1 cellular context compared by ENCODE assay signal in the genomic region with DNA sequence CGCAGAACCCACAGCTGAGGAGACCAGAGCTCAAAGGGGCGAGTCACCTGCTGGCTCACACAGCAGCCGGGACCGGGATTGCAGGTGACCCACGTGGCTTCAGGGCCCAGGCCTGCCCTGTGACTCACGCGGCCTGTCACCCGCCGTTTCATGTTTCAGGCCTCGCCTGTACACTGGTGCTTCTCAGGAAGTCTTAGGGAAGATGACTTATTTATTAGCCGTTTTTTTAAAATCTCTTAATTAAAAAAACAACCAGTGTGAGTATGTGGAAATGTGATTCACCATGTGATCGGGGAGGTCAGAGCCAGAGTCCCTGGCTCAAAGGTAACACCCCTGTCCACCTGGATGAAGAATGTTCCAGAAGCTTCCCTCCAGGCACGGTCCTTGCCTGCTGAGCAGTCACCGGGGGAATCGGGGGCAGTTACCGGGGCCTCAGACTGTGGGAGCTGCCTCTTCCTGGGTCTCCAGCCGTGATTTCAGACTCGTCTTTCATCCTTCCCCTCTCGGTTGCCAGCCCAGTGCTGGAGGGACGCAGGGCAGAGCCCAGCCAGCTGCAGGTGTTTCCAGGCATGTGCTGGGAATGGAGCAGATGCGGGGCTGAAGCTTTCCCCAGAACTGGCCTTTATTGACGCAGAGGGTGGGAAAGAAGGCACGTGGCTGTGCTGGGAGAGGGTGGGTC.
A peak's percentile ranks its signal among the peaks of the same experiment; 100 is the strongest.
TF ChIP-seq lines count a peak whose summit lies in the region.

No MANE protein-coding gene starts in this region.

TF ChIP-seq in K562, 482 proteins besides CTCF, POLR2A, EP300 and RAD21 (continued from another document and continues in another):
- no peak for TF ChIP-seq ARID3B (CRISPR knock-in tag; IDR thresholded peaks at IDR 0.05; ENCODE audit: borderline replicate concordance)
- no peak for TF ChIP-seq HMBOX1 (IDR thresholded peaks at IDR 0.05)
- TF ChIP-seq GTF2E2 (tag; IDR thresholded peaks at IDR 0.05): no peak
- no peak for TF ChIP-seq NR1H2 (CRISPR knock-in tag; IDR thresholded peaks at IDR 0.05)
- TF ChIP-seq CXXC5 (CRISPR knock-in tag; IDR thresholded peaks at IDR 0.05): 0 out of 2 replicates have a peak, but pooled peaks have one; percentile 62
- TF ChIP-seq DIDO1 (tag; IDR thresholded peaks at IDR 0.05; ENCODE audit: low read depth): no peak
- 0 out of 4 replicates have a peak, but pooled peaks of 1 of the 2 experiments have one; percentile 36 for TF ChIP-seq NRF1 (conservative IDR thresholded peaks at IDR 0.05 in 1 of 2, IDR thresholded peaks at IDR 0.05 in 1 of 2)
- no peak for TF ChIP-seq ZNF217 (CRISPR knock-in tag; IDR thresholded peaks at IDR 0.05)
- no peak for TF ChIP-seq ZFP30 (CRISPR knock-in tag; IDR thresholded peaks at IDR 0.05; ENCODE audit: borderline replicate concordance)
- peak; percentile 55; the same call in 1 of the 2 replicates for TF ChIP-seq MXI1 (IDR thresholded peaks at IDR 0.05; ENCODE audit: low read depth, low read length)
- no peak for TF ChIP-seq EHMT2 (IDR thresholded peaks at IDR 0.05)
- TF ChIP-seq, protein P1, sequence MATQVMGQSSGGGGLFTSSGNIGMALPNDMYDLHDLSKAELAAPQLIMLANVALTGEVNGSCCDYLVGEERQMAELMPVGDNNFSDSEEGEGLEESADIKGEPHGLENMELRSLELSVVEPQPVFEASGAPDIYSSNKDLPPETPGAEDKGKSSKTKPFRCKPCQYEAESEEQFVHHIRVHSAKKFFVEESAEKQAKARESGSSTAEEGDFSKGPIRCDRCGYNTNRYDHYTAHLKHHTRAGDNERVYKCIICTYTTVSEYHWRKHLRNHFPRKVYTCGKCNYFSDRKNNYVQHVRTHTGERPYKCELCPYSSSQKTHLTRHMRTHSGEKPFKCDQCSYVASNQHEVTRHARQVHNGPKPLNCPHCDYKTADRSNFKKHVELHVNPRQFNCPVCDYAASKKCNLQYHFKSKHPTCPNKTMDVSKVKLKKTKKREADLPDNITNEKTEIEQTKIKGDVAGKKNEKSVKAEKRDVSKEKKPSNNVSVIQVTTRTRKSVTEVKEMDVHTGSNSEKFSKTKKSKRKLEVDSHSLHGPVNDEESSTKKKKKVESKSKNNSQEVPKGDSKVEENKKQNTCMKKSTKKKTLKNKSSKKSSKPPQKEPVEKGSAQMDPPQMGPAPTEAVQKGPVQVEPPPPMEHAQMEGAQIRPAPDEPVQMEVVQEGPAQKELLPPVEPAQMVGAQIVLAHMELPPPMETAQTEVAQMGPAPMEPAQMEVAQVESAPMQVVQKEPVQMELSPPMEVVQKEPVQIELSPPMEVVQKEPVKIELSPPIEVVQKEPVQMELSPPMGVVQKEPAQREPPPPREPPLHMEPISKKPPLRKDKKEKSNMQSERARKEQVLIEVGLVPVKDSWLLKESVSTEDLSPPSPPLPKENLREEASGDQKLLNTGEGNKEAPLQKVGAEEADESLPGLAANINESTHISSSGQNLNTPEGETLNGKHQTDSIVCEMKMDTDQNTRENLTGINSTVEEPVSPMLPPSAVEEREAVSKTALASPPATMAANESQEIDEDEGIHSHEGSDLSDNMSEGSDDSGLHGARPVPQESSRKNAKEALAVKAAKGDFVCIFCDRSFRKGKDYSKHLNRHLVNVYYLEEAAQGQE (CRISPR knock-in tag; IDR thresholded peaks at IDR 0.05; ENCODE audit: low read depth): no peak
- TF ChIP-seq ZNF124 (CRISPR knock-in tag; IDR thresholded peaks at IDR 0.05): no peak
- TF ChIP-seq KHSRP (IDR thresholded peaks at IDR 0.05): no peak
- no peak for TF ChIP-seq SMC3 (conservative IDR thresholded peaks at IDR 0.05; ENCODE audit: insufficient read depth, low read depth, low read length)
- no peak for TF ChIP-seq E2F1 (CRISPR knock-in tag; IDR thresholded peaks at IDR 0.05)
- no peak for TF ChIP-seq TFAM (CRISPR knock-in tag; conservative IDR thresholded peaks at IDR 0.05)
- no peak for TF ChIP-seq RB1 (IDR thresholded peaks at IDR 0.05; ENCODE audit: low read depth)
- TF ChIP-seq ZNF121 (CRISPR knock-in tag; conservative IDR thresholded peaks at IDR 0.05): no peak
- TF ChIP-seq SUPT5H (IDR thresholded peaks at IDR 0.05): no peak
- TF ChIP-seq, protein P2, sequence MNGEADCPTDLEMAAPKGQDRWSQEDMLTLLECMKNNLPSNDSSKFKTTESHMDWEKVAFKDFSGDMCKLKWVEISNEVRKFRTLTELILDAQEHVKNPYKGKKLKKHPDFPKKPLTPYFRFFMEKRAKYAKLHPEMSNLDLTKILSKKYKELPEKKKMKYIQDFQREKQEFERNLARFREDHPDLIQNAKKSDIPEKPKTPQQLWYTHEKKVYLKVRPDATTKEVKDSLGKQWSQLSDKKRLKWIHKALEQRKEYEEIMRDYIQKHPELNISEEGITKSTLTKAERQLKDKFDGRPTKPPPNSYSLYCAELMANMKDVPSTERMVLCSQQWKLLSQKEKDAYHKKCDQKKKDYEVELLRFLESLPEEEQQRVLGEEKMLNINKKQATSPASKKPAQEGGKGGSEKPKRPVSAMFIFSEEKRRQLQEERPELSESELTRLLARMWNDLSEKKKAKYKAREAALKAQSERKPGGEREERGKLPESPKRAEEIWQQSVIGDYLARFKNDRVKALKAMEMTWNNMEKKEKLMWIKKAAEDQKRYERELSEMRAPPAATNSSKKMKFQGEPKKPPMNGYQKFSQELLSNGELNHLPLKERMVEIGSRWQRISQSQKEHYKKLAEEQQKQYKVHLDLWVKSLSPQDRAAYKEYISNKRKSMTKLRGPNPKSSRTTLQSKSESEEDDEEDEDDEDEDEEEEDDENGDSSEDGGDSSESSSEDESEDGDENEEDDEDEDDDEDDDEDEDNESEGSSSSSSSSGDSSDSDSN (IDR thresholded peaks at IDR 0.05; ENCODE audit: borderline replicate concordance in 1 of 2, low read depth in 2 of 2, low read length in 2 of 2): no peak
- TF ChIP-seq SMARCC2 (IDR thresholded peaks at IDR 0.05; ENCODE audit: low read depth): no peak
- TF ChIP-seq SREBF1 (IDR thresholded peaks at IDR 0.05; ENCODE audit: borderline replicate concordance, low read depth, low read length): no peak
- TF ChIP-seq SIX5 (IDR thresholded peaks at IDR 0.05; ENCODE audit: borderline replicate concordance in 1 of 2, insufficient read depth in 1 of 2, low read depth in 1 of 2, low read length in 2 of 2): no peak
- peak; percentile 53 for TF ChIP-seq ZFP36 (IDR thresholded peaks at IDR 0.05; ENCODE audit: low read depth, low read length, partially characterized antibody)
- TF ChIP-seq E2F5 (CRISPR knock-in tag; IDR thresholded peaks at IDR 0.05): no peak
- peak; percentile 57; the same call in 1 of the 2 replicates for TF ChIP-seq ATF7 (IDR thresholded peaks at IDR 0.05)
- TF ChIP-seq RUNX1 (IDR thresholded peaks at IDR 0.05; ENCODE audit: low read depth): no peak
- TF ChIP-seq MAFK (IDR thresholded peaks at IDR 0.05; ENCODE audit: low read length): no peak
- no peak for TF ChIP-seq ZC3H8 (IDR thresholded peaks at IDR 0.05)
- no peak for TF ChIP-seq ZNF644 (tag; IDR thresholded peaks at IDR 0.05; ENCODE audit: low read depth)
- no peak for TF ChIP-seq ZNF76 (CRISPR knock-in tag; IDR thresholded peaks at IDR 0.05; ENCODE audit: borderline replicate concordance)
- TF ChIP-seq KAT2B (IDR thresholded peaks at IDR 0.05; ENCODE audit: low read depth, low read length): no peak
- no peak for TF ChIP-seq IFI16 (CRISPR knock-in tag; IDR thresholded peaks at IDR 0.05)
- TF ChIP-seq ZZZ3 (IDR thresholded peaks at IDR 0.05): no peak
- TF ChIP-seq ZSCAN32 (CRISPR knock-in tag; IDR thresholded peaks at IDR 0.05): no peak
- TF ChIP-seq RFX7 (CRISPR knock-in tag; IDR thresholded peaks at IDR 0.05): no peak
- peak; percentile 53 for TF ChIP-seq ARID1B (IDR thresholded peaks at IDR 0.05)
- no peak for TF ChIP-seq FOXM1 (IDR thresholded peaks at IDR 0.05; ENCODE audit: low read depth)
- no peak for TF ChIP-seq FOXM1 (CRISPR knock-in tag; IDR thresholded peaks at IDR 0.05; ENCODE audit: low read depth)
- TF ChIP-seq, protein P3, sequence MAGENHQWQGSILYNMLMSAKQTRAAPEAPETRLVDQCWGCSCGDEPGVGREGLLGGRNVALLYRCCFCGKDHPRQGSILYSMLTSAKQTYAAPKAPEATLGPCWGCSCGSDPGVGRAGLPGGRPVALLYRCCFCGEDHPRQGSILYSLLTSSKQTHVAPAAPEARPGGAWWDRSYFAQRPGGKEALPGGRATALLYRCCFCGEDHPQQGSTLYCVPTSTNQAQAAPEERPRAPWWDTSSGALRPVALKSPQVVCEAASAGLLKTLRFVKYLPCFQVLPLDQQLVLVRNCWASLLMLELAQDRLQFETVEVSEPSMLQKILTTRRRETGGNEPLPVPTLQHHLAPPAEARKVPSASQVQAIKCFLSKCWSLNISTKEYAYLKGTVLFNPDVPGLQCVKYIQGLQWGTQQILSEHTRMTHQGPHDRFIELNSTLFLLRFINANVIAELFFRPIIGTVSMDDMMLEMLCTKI (IDR thresholded peaks at IDR 0.05; ENCODE audit: partially characterized antibody): no peak
- no peak for TF ChIP-seq ZNF445 (CRISPR knock-in tag; IDR thresholded peaks at IDR 0.05; ENCODE audit: low read depth)
- no peak for TF ChIP-seq PPARD (CRISPR knock-in tag; IDR thresholded peaks at IDR 0.05)
- no peak for TF ChIP-seq CREB5 (CRISPR knock-in tag; IDR thresholded peaks at IDR 0.05)
- TF ChIP-seq POLR2AphosphoS5 (IDR thresholded peaks at IDR 0.05; ENCODE audit: control insufficient read depth, insufficient read depth, low read depth, low read length): no peak
- no peak for TF ChIP-seq ZNF766 (CRISPR knock-in tag; conservative IDR thresholded peaks at IDR 0.05)
- no peak for TF ChIP-seq RHOXF2B (CRISPR knock-in tag; conservative IDR thresholded peaks at IDR 0.05)
- no peak for TF ChIP-seq ETS1 (conservative IDR thresholded peaks at IDR 0.05; ENCODE audit: control insufficient read depth, low read depth, low read length)
- TF ChIP-seq, protein P4, sequence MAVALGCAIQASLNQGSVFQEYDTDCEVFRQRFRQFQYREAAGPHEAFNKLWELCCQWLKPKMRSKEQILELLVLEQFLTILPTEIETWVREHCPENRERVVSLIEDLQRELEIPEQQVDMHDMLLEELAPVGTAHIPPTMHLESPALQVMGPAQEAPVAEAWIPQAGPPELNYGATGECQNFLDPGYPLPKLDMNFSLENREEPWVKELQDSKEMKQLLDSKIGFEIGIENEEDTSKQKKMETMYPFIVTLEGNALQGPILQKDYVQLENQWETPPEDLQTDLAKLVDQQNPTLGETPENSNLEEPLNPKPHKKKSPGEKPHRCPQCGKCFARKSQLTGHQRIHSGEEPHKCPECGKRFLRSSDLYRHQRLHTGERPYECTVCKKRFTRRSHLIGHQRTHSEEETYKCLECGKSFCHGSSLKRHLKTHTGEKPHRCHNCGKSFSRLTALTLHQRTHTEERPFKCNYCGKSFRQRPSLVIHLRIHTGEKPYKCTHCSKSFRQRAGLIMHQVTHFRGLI (CRISPR knock-in tag; IDR thresholded peaks at IDR 0.05): no peak
- TF ChIP-seq PHF8 (IDR thresholded peaks at IDR 0.05; ENCODE audit: borderline replicate concordance, low read length): no peak
- no peak for TF ChIP-seq PHF20 (IDR thresholded peaks at IDR 0.05; ENCODE audit: partially characterized antibody)
- TF ChIP-seq MTA2 (IDR thresholded peaks at IDR 0.05; ENCODE audit: low read depth): no peak
